Comparison of ENCODE assay signal across 8 cellular contexts in genomic region chr1:62356257-62356835, GRCh38. TPM values are rescaled to one million over a fixed set of nuclear protein-coding genes. Genes with fewer than 3 reads are reported as not detected.
DNase-seq lines count a peak whose midpoint lies in the region; ATAC-seq and TF ChIP-seq lines count a peak whose summit lies in the region.

No MANE protein-coding gene starts in this region.

- no peak for TF ChIP-seq POLR2A in NB4 (IDR thresholded peaks at IDR 0.05; ENCODE audit: extremely low read depth, insufficient read length)

- H3K27ac ChIP-seq in AG04450 (ENCODE audit: low read depth, low read length) = no peak overlapping the region

- CTCF ChIA-PET in AG04450 (lab: Charles Lee) = no interaction called here

- ATAC-seq in GM18909 (IDR thresholded peaks at IDR 0.05; ENCODE audit: poor library complexity, unreplicated experiment) (peak; percentile 53), GM21423 (IDR thresholded peaks at IDR 0.05; ENCODE audit: unreplicated experiment) (no peak)

- POLR2A ChIA-PET in AG04450 (lab: Yijun Ruan, JAX) = no interaction called here

- H3K4me3 ChIP-seq in AG04450 (ENCODE audit: low read depth, low read length) (no peak overlapping the region), NB4 (ENCODE audit: low read depth, low read length) (no peak overlapping the region), epithelial cell of proximal tubule (ENCODE audit: low read depth, low read length) (no peak overlapping the region)

- TF ChIP-seq CTCF in AG04450 (IDR thresholded peaks at IDR 0.05; ENCODE audit: low read depth, low read length) (no peak), NB4 (IDR thresholded peaks at IDR 0.05; ENCODE audit: low read depth, low read length) (no peak), epithelial cell of proximal tubule (conservative IDR thresholded peaks at IDR 0.05; ENCODE audit: low read depth, low read length) (no peak), GM13976 (IDR thresholded peaks at IDR 0.05; ENCODE audit: borderline replicate concordance, control extremely low read depth, extremely low read depth, insufficient read depth, missing control alignments) (no peak)

- in situ Hi-C loops in GM13976 (cut with MboI; ENCODE audit: low sequenced_read_pairs, unreplicated experiment) = no loop called here

- no peaks in the 10 kb centered on the region for H3K27me3 ChIP-seq in AG04450 (ENCODE audit: control insufficient read depth, insufficient read depth, low read length)

- no peaks in the 10 kb centered on the region; the same call in 1 of the 2 replicates for H3K9me3 ChIP-seq in AG04450 (ENCODE audit: control insufficient read depth, insufficient read depth, low read length)

- peak; percentile 26 for DNase-seq in AG04450 (ENCODE audit: low read depth, low spot score)
- DNase-seq in NB4 (ENCODE audit: low read depth) = peak; percentile 63
- DNase-seq in epithelial cell of proximal tubule (ENCODE audit: low read depth) = peak; percentile 74
- no peak for DNase-seq in amygdala (lab: John Stamatoyannopoulos, UW)
- no peak for DNase-seq in GM13976 (ENCODE audit: low spot score)
- DNase-seq in NCI-H1436 treated with DMSO at 0.1 percent for 48 hours (lab: John Stamatoyannopoulos, UW) = no peak

RNA-seq across cellular contexts. Expression of gene KANK4, which starts 37.1 kb away (rescaled TPM):
- not detected in 2 replicates for polyA plus RNA-seq in AG04450 (2011; rRNA removed)
- polyA minus RNA-seq in AG04450 (2011; rRNA and poly(A)+ RNA removed) = not detected in 2 replicates
- under 0.01 TPM in 1 of 2 replicates, not detected in the other for total RNA-seq in epithelial cell of proximal tubule

Comparison
In these comparisons a context has a peak if more than half of its experiments do, and no peak if none do; other contexts are left out.
1. DNase-seq: peak in AG04450 (single experiment), NB4 (single experiment) and epithelial cell of proximal tubule (single experiment); none in amygdala (0 of 56), GM13976 (single experiment) and NCI-H1436 treated with DMSO at 0.1 percent for 48 hours (single experiment).